In the genomic region with DNA sequence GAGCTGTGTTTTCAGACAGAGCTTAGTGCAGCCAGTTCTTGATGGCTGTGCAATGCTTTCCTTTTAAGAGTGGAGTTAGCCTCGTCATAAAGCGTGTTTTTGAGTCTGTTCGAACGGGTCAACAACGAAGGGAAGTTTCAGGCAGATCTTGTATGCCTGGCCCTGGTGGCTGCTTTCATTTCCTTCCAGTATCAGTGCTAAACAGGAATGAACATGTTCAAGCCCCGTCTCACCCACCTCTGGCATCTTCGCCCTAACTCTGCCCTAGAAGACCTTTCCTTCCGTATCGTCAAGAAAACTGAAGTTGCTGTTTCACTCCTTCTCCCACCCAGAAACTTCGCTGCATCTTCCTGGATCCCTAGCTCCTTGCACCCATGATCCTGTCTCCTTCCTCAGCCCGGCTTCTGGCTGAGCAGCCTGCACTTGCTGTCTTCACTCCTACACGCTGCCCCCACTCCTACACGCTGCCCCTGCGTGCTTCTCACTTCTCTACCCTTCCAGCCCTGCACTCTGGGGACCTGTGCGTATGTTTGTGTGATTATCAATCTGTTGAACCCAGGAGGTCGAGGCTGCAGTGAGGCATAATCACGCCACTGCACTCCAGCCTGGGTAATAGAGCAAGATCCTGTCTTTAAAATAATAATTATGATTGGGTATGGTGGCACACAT, we compare ENCODE assay signal across 11 cellular contexts. TPM values are rescaled to one million over a fixed set of nuclear protein-coding genes. Genes with fewer than 3 reads are reported as not detected.
DNase-seq lines count a peak whose midpoint lies in the region; ATAC-seq, FAIRE-seq and TF ChIP-seq lines count a peak whose summit lies in the region.
"Had no signal": no experiment of that assay in that cellular context is flagged by ENCODE, and none has a peak within 500 bp of the region (broad histone marks: within the 10 kb centered on the region; RNA-seq: fewer than 3 reads in every experiment).

No MANE protein-coding gene starts in this region.

- CTCF ChIA-PET in A673 (lab: Charles Lee), result interaction anchor here (0.6 to 2.3 kb wide), 6 partner anchors 17 to 249 kb away, joined by 3 to 18 read pairs (median 4); no protein-coding TSS in a partner anchor
- CTCF ChIA-PET in K562 (lab: Yijun Ruan, JAX; ENCODE audit: low intra/inter-chr PET ratio), result interaction anchor here (0.6 to 2.6 kb wide), 10 partner anchors 27 to 331 kb away, joined by 3 to 34 read pairs (median 4); no protein-coding TSS in a partner anchor
- CTCF ChIA-PET in naive thymus-derived CD4-positive, alpha-beta T cell (lab: Charles Lee), result interaction anchor here (1.0 to 5.6 kb wide), 14 partner anchors 11 to 332 kb away, joined by 3 to 138 read pairs (median 7); no protein-coding TSS in a partner anchor

- H3K9ac ChIP-seq in K562 (ENCODE audit: insufficient read depth in 1 of 2, low read depth in 2 of 2, low read length in 2 of 2), result no peak overlapping the region

- peaks cover 14% of the 10 kb centered on the region for H3K36me3 Mint-ChIP-seq in GM23338 (ENCODE audit: low read depth)
- peaks cover 0 to 11% (median 4%) of the 10 kb centered on the region in 5 donors for H3K36me3 Mint-ChIP-seq in naive thymus-derived CD4-positive, alpha-beta T cell

- H2AFZ ChIP-seq in GM23338 (no peak overlapping the region), K562 (ENCODE audit: low read depth, low read length) (no peak overlapping the region)

- H3K4me3 ChIP-seq in A673 (ENCODE audit: low read depth, low read length, poor library complexity, severe bottlenecking) (no peak overlapping the region), GM23338 (no peak overlapping the region), K562 (no peak overlapping the region)
- peak overlapping the region; percentile 4 for H3K4me3 ChIP-seq in naive thymus-derived CD4-positive, alpha-beta T cell (ENCODE audit: low read length)
- H3K4me3 ChIP-seq: cardiac muscle cell, gastrocnemius medialis had no signal

- no peaks in the 10 kb centered on the region for H3K9me3 ChIP-seq in A673 (ENCODE audit: low read depth, low read length, poor library complexity, severe bottlenecking)
- H3K9me3 ChIP-seq in K562 (replicated peaks; ENCODE audit: control insufficient read depth, insufficient read depth, low read depth, low read length), result no peaks in the 10 kb centered on the region
- H3K9me3 ChIP-seq in naive thymus-derived CD4-positive, alpha-beta T cell (ENCODE audit: control insufficient read depth in 2 of 3, low read length in 3 of 3), result no peaks in the 10 kb centered on the region
- H3K9me3 ChIP-seq: gastrocnemius medialis had no signal

- H3K36me3 ChIP-seq in A673 (ENCODE audit: insufficient read depth, low read length, poor library complexity, severe bottlenecking) (peaks cover 10% of the 10 kb centered on the region), GM23338 (ENCODE audit: insufficient read depth) (peaks cover 10% of the 10 kb centered on the region; the same call in 1 of the 2 replicates), K562 (ENCODE audit: control insufficient read depth, insufficient read depth, low read length) (peaks cover 83% of the 10 kb centered on the region)
- peaks cover 0 to 4% (median 0%) of the 10 kb centered on the region in 3 experiments for H3K36me3 ChIP-seq in naive thymus-derived CD4-positive, alpha-beta T cell (ENCODE audit: control insufficient read depth in 2 of 3, insufficient read depth in 3 of 3, low read length in 3 of 3)

- peaks cover 28% of the 10 kb centered on the region for H3K4me1 ChIP-seq in A673 (ENCODE audit: insufficient read depth, low read length, poor library complexity, severe bottlenecking)
- H3K4me1 ChIP-seq in GM23338 (ENCODE audit: insufficient read depth), result peaks cover 17% of the 10 kb centered on the region
- H3K4me1 ChIP-seq in K562 (replicated peaks in 1 of 2; ENCODE audit: control insufficient read depth in 2 of 2, insufficient read depth in 2 of 2, low read length in 2 of 2), result peaks cover 0 to 18% of the 10 kb centered on the region in 2 experiments; a peak in 3 of 5 replicates
- peaks cover 19 to 45% of the 10 kb centered on the region in 2 donors for H3K4me1 ChIP-seq in naive thymus-derived CD4-positive, alpha-beta T cell (ENCODE audit: control insufficient read depth in 2 of 2, insufficient read depth in 2 of 2, low read length in 2 of 2)

- in situ Hi-C loops in K562 (cut with MboI), result loop anchor here (5.0 kb wide), 1 partner anchor 212 kb away; no protein-coding TSS in a partner anchor

- no peaks in the 10 kb centered on the region for H3K9me2 ChIP-seq in GM23338 (ENCODE audit: insufficient read depth)

- no peak overlapping the region for H3K4me3 Mint-ChIP-seq in GM23338
- peak overlapping the region in 8 of 10 donors; percentile 26 to 79 (median 72) for H3K4me3 Mint-ChIP-seq in naive thymus-derived CD4-positive, alpha-beta T cell

- peaks cover 68% of the 10 kb centered on the region for H4K20me1 ChIP-seq in GM23338 (replicated peaks; ENCODE audit: insufficient read depth)
- peaks cover 57% of the 10 kb centered on the region for H4K20me1 ChIP-seq in K562 (replicated peaks; ENCODE audit: control insufficient read depth, insufficient read depth, low read length)

- H3K27ac ChIP-seq in A673 (ENCODE audit: low read depth, low read length, poor library complexity, severe bottlenecking) (peak overlapping the region; percentile 40), GM23338 (ENCODE audit: low read depth) (no peak overlapping the region), K562 (ENCODE audit: extremely low read depth, low read depth, low read length) (no peak overlapping the region)
- no peak overlapping the region for H3K27ac ChIP-seq in naive thymus-derived CD4-positive, alpha-beta T cell (ENCODE audit: low read depth, low read length)
- H3K27ac ChIP-seq: cardiac muscle cell, gastrocnemius medialis had no signal

- intact Hi-C loops in A673 (cut with micrococcal nuclease; ENCODE audit: unreplicated experiment) (loop anchor here (2.0 kb wide), 1 partner anchor 216 kb away; no protein-coding TSS in a partner anchor), K562 (cut with micrococcal nuclease) (loop anchor here (2.0 kb wide), 3 partner anchors 162 to 208 kb away; no protein-coding TSS in a partner anchor)
- intact Hi-C loops in naive thymus-derived CD4-positive, alpha-beta T cell (cut with micrococcal nuclease), result loop anchor here (2.0 kb wide), 2 partner anchors 64 to 66 kb away; a partner anchor contains a TSS

- no peak for DNase-seq in A673 (ENCODE audit: low spot score)
- no peak for DNase-seq in GM23338 (ENCODE audit: low spot score)
- no peak for DNase-seq in K562 (ENCODE audit: extremely low read depth in 1 of 4, low spot score in 3 of 4)
- peak in 1 of 9 donors; percentile 13 for DNase-seq in naive thymus-derived CD4-positive, alpha-beta T cell
- no peak for DNase-seq in SKM-1 (lab: John Stamatoyannopoulos, UW; ENCODE audit: unreplicated experiment)
- DNase-seq in DMS153 treated with DMSO at 0.1 percent for 48 hours (lab: John Stamatoyannopoulos, UW; ENCODE audit: unreplicated experiment), result no peak
- DNase-seq: Right ventricle myocardium superior had no signal

- FAIRE-seq in K562 (lab: Jason Lieb, UNC), result no peak

- peaks cover 33% of the 10 kb centered on the region for H3K4me1 Mint-ChIP-seq in GM23338
- H3K4me1 Mint-ChIP-seq in naive thymus-derived CD4-positive, alpha-beta T cell, result peaks cover 46 to 90% (median 77%) of the 10 kb centered on the region in 7 donors

- BruUV-seq in A673 (replicated peaks; lab: Mats Ljungman, UMichigan), result no TSS peak
- no TSS peak for BruUV-seq in K562 (replicated peaks; lab: Mats Ljungman, UMichigan)

- no peak for TF ChIP-seq RAD21 in K562 (CRISPR knock-in tag; conservative IDR thresholded peaks at IDR 0.05 in 1 of 2, IDR thresholded peaks at IDR 0.05 in 1 of 2)

- TF ChIP-seq POLR2A in K562 (conservative IDR thresholded peaks at IDR 0.05), result no peak

- H3K9me1 ChIP-seq in K562 (ENCODE audit: control insufficient read depth, insufficient read depth, low read length), result peaks cover 5% of the 10 kb centered on the region

- no peak for TF ChIP-seq CTCF in A673 (conservative IDR thresholded peaks at IDR 0.05; ENCODE audit: low read depth, low read length)
- no peak for TF ChIP-seq CTCF in GM23338 (conservative IDR thresholded peaks at IDR 0.05; ENCODE audit: low read depth in 2 of 2)
- TF ChIP-seq CTCF in K562 (IDR thresholded peaks at IDR 0.05 in 2 of 3, conservative IDR thresholded peaks at IDR 0.05 in 1 of 3; ENCODE audit: insufficient read depth in 2 of 3, low read depth in 1 of 3, low read length in 3 of 3), result no peak

- WGBS in K562 (ENCODE audit: insufficient coverage, low coverage, missing lambda C conversion rate), result 87% methylated on average over 17 of the region's 17 CpGs

- H3K27me3 ChIP-seq in A673 (replicated peaks; ENCODE audit: insufficient read depth, low read depth, low read length, poor library complexity) (no peaks in the 10 kb centered on the region), GM23338 (ENCODE audit: insufficient read depth) (no peaks in the 10 kb centered on the region), K562 (ENCODE audit: control insufficient read depth in 2 of 2, insufficient read depth in 2 of 2, low read length in 2 of 2) (no peaks in the 10 kb centered on the region)
- no peaks in the 10 kb centered on the region for H3K27me3 ChIP-seq in naive thymus-derived CD4-positive, alpha-beta T cell (ENCODE audit: control insufficient read depth in 2 of 2, insufficient read depth in 2 of 2, low read length in 2 of 2)
- H3K27me3 ChIP-seq: cardiac muscle cell, gastrocnemius medialis had no signal

- no peaks in the 10 kb centered on the region for H3K9me3 Mint-ChIP-seq in GM23338
- peaks cover 0 to 2% (median 0%) of the 10 kb centered on the region in 11 donors for H3K9me3 Mint-ChIP-seq in naive thymus-derived CD4-positive, alpha-beta T cell

- no peak for ATAC-seq in GM23338
- ATAC-seq in K562, result no peak
- ATAC-seq in naive thymus-derived CD4-positive, alpha-beta T cell, result no peak
- no peak for ATAC-seq in HG03432 (IDR thresholded peaks at IDR 0.05; ENCODE audit: unreplicated experiment)
- no peak for ATAC-seq in GM19455 (IDR thresholded peaks at IDR 0.05; ENCODE audit: unreplicated experiment)

- H3K27ac Mint-ChIP-seq in GM23338, result peak overlapping the region; percentile 59
- peak overlapping the region; percentile 69 to 92 (median 84) for H3K27ac Mint-ChIP-seq in naive thymus-derived CD4-positive, alpha-beta T cell

- no peak for TF ChIP-seq EP300 in K562 (IDR thresholded peaks at IDR 0.05; ENCODE audit: low read length)

- no peak overlapping the region for H3K4me2 ChIP-seq in GM23338
- H3K4me2 ChIP-seq in K562 (ENCODE audit: insufficient read depth, low read length), result no peak overlapping the region

- POLR2A ChIA-PET in A673 (lab: Charles Lee; ENCODE audit: low non-redundant PET) (no interaction called here), K562 (lab: Yijun Ruan, JAX) (interaction anchor here (0.6 to 1.3 kb wide), 8 partner anchors 14 to 333 kb away, joined by 3 to 5 read pairs (median 4); no protein-coding TSS in a partner anchor)
- POLR2A ChIA-PET in naive thymus-derived CD4-positive, alpha-beta T cell (lab: Charles Lee), result interaction anchor here (0.6 to 1.8 kb wide), 7 partner anchors 11 to 253 kb away, joined by 3 to 7 read pairs (median 3); no protein-coding TSS in a partner anchor

- peaks cover 98% of the 10 kb centered on the region for H3K79me2 ChIP-seq in GM23338 (replicated peaks; ENCODE audit: insufficient read depth)
- peaks cover 98% of the 10 kb centered on the region for H3K79me2 ChIP-seq in K562 (ENCODE audit: control insufficient read depth, insufficient read depth, low read length)

- H3F3A ChIP-seq in GM23338 (replicated peaks; ENCODE audit: low read depth), result peaks cover 7% of the 10 kb centered on the region; the same call in 1 of the 2 replicates

- H3K27me3 Mint-ChIP-seq in GM23338 (ENCODE audit: insufficient read depth, low read depth, poor library complexity), result peaks cover 2% of the 10 kb centered on the region
- H3K27me3 Mint-ChIP-seq in naive thymus-derived CD4-positive, alpha-beta T cell, result no peaks in the 10 kb centered on the region

RNA-seq across cellular contexts. Expression of a gene that starts 55.3 kb away (rescaled TPM):
- total RNA-seq in A673 (2021) (165 and 171 TPM in 2 replicates), K562 (2014; rRNA removed) (78.1 and 96.9 TPM in 2 replicates), K562 (2014; rRNA removed; fragmentation: Illumina TruSeq; extraction: Trizol) (116 and 129 TPM in 2 replicates), K562 (2015; rRNA removed; fragmentation: Illumina TruSeq; extraction: Trizol) (113 and 121 TPM in 2 replicates), K562 (2021) (166 and 171 TPM in 2 replicates)
- 144 and 158 TPM in 2 replicates for total RNA-seq in GM23338 (2014; rRNA removed; shearing (Covaris generic))
- polyA plus RNA-seq in GM23338 (2016; fragmentation: Nextera tagmentation; extraction: Ambion mirVana) (186 and 194 TPM in 2 replicates), K562 (2011; rRNA removed) (130 and 174 TPM in 2 replicates), K562 (2014; fragmentation: Illumina TruSeq; extraction: Trizol) (161 and 197 TPM in 2 replicates), K562 (2014; fragmentation: Nextera tagmentation; extraction: Ambion mirVana) (10 to 100 TPM; 61.7 to 61.9 TPM), K562 (2014; rRNA removed) (87.2 and 93.2 TPM in 2 replicates)
- total RNA-seq in K562 (2011; cell fraction: chromatin; rRNA removed; ENCODE audit: low replicate concordance), result 154 and 338 TPM in 2 replicates
- total RNA-seq in K562 (2011; cell fraction: nucleolus; rRNA removed), result 84.7 and 99.0 TPM in 2 replicates
- 165 and 228 TPM in 2 replicates for total RNA-seq in K562 (2011; cell fraction: nucleoplasm; rRNA removed)
- polyA plus RNA-seq in K562 (2011; cell fraction: cytosol; rRNA removed), result 147 and 220 TPM in 2 replicates
- 170 and 240 TPM in 2 replicates for polyA plus RNA-seq in K562 (2011; cell fraction: nucleus; rRNA removed)
- 98.9 and 130 TPM in 2 replicates for polyA plus RNA-seq in K562 (2012)
- 228 and 275 TPM in 2 replicates for polyA minus RNA-seq in K562 (2011; rRNA and poly(A)+ RNA removed)
- polyA minus RNA-seq in K562 (2011; cell fraction: cytosol; rRNA and poly(A)+ RNA removed), result 118 and 134 TPM in 2 replicates
- 62.6 and 87.9 TPM in 2 replicates for polyA minus RNA-seq in K562 (2011; cell fraction: nucleus; rRNA and poly(A)+ RNA removed)
- total RNA-seq in naive thymus-derived CD4-positive, alpha-beta T cell, result 100 to 1,000 TPM in 3 of 5 experiments, 10 to 100 TPM in 2; 88.4 to 113 (median 112) TPM
- 100 to 1,000 TPM; 106 to 123 TPM for polyA plus RNA-seq in naive thymus-derived CD4-positive, alpha-beta T cell
